16 cellular contexts compared by ENCODE assay signal in genomic region chr5:133779828-133780475, GRCh38.
A peak's percentile ranks its signal among the peaks of the same experiment; 100 is the strongest.
DNase-seq lines count a peak whose midpoint lies in the region; ATAC-seq and TF ChIP-seq lines count a peak whose summit lies in the region.
"Had no signal": no experiment of that assay in that cellular context is flagged by ENCODE, and none has a peak within 500 bp of the region (broad histone marks: within the 10 kb centered on the region; RNA-seq: fewer than 3 reads in every experiment).

No MANE protein-coding gene starts in this region.

- no peak overlapping the region for H3K4me3 ChIP-seq in GM12875 (ENCODE audit: low read depth, low read length)
- H3K4me3 ChIP-seq: ascending aorta, left lung had no signal

- H3K36me3 Mint-ChIP-seq in neural crest cell (ENCODE audit: low read depth) = no peaks in the 10 kb centered on the region

- ATAC-seq in GM19351 (IDR thresholded peaks at IDR 0.05; ENCODE audit: unreplicated experiment) = no peak
- ATAC-seq: left lung had no signal

- H3K27ac Mint-ChIP-seq in neural crest cell (ENCODE audit: unreplicated experiment) = peak overlapping the region; percentile 65
- H3K27ac Mint-ChIP-seq: activated naive CD4-positive, alpha-beta T cell treated with anti-CD3 and anti-CD28 coated beads for 36 hours had no signal

- in situ Hi-C loops in SK-MEL-5 (cut with HindIII; ENCODE audit: low pct_unique_long_range_greater_than_20kb, low sequenced_read_pairs) = no loop called here

- TF ChIP-seq CTCF in GM12875 (IDR thresholded peaks at IDR 0.05; ENCODE audit: borderline replicate concordance, insufficient read depth, low read depth, low read length) (peak; percentile 59), neural crest cell (conservative IDR thresholded peaks at IDR 0.05) (no peak)

- H3K27me3 Mint-ChIP-seq in neural crest cell (ENCODE audit: low read depth) = no peaks in the 10 kb centered on the region

- intact Hi-C loops in posterior vena cava (cut with DNase I) = no loop called here

- H3K9me3 Mint-ChIP-seq in neural crest cell = no peaks in the 10 kb centered on the region

- no peak overlapping the region for H3K4me3 Mint-ChIP-seq in neural crest cell
- H3K4me3 Mint-ChIP-seq: activated naive CD4-positive, alpha-beta T cell treated with anti-CD3 and anti-CD28 coated beads for 36 hours had no signal

- no peaks in the 10 kb centered on the region for H3K4me1 Mint-ChIP-seq in neural crest cell

- DNase-seq in ELR (ENCODE audit: low read depth) = peak; percentile 3
- DNase-seq in SK-MEL-5 (ENCODE audit: low read depth, low spot score) = peak; percentile 4
- DNase-seq in neural crest cell (ENCODE audit: low read depth, low spot score) = no peak
- no peak for DNase-seq in stimulated activated naive CD4-positive, alpha-beta T cell treated with Interleukin-2 at 50 U/mL for 16 hours (lab: John Stamatoyannopoulos, UW)
- no peak for DNase-seq in NCI-H446 (lab: John Stamatoyannopoulos, UW)
- DNase-seq in posterior vena cava (ENCODE audit: low spot score) = no peak
- DNase-seq: activated naive CD4-positive, alpha-beta T cell treated with anti-CD3 and anti-CD28 coated beads for 36 hours; GF-D8; left lung; NCI-H2029; NCI-H526; occipital lobe; stimulated activated CD4-positive, alpha-beta T cell treated with anti-CD3 and anti-CD28 coated beads, Interleukin-4, amount 100 ng/mL, for 24 hours had no signal

Comparison
In these comparisons a context has a peak if more than half of its experiments do, and no peak if none do; other contexts are left out.
1. DNase-seq: peak in ELR (single experiment) and SK-MEL-5 (single experiment); none in neural crest cell (single experiment), stimulated activated naive CD4-positive, alpha-beta T cell treated with Interleukin-2 at 50 U/mL for 16 hours (single experiment), NCI-H446 (0 of 2) and posterior vena cava (single experiment).